ENCODE assay signal across 19 cellular contexts in genomic region chr10:124033887-124034218, GRCh38. TPM values are rescaled to one million over a fixed set of nuclear protein-coding genes. Genes with fewer than 3 reads are reported as not detected.
A peak's percentile ranks its signal among the peaks of the same experiment; 100 is the strongest.
DNase-seq lines count a peak whose midpoint lies in the region; TF ChIP-seq lines count a peak whose summit lies in the region.
"Had no signal": no experiment of that assay in that cellular context is flagged by ENCODE, and none has a peak within 500 bp of the region (broad histone marks: within the 10 kb centered on the region; RNA-seq: fewer than 3 reads in every experiment).

No MANE protein-coding gene starts in this region.

- CTCF ChIA-PET in RWPE1 (lab: Yijun Ruan, JAX) = interaction anchor here (0.6 to 0.7 kb wide), 3 partner anchors 25 to 487 kb away, joined by 3 to 5 read pairs (median 4); no protein-coding TSS in a partner anchor
- CTCF ChIA-PET in activated CD4-positive, alpha-beta memory T cell treated with anti-CD3 and anti-CD28 coated beads, Interleukin-2, amount 10 ng/mL, durations not matched to agents 7 days and 5 days (lab: Charles Lee) = interaction anchor here (1.0 kb wide), 1 partner anchor 39 kb away, joined by 3 read pairs; no protein-coding TSS in a partner anchor

- no peaks in the 10 kb centered on the region for H3K9me3 Mint-ChIP-seq in activated CD4-positive, alpha-beta memory T cell treated with anti-CD3 and anti-CD28 coated beads, Interleukin-2, amount 10 ng/mL, durations not matched to agents 7 days and 5 days
- H3K9me3 Mint-ChIP-seq: WTC11 had no signal

- intact Hi-C loops in left ventricle myocardium inferior (cut with micrococcal nuclease) = no loop called here

- no peak for TF ChIP-seq CTCF in RWPE1 (conservative IDR thresholded peaks at IDR 0.05; ENCODE audit: low read depth)
- TF ChIP-seq CTCF in left ventricle myocardium inferior (IDR thresholded peaks at IDR 0.05; ENCODE audit: borderline replicate concordance) = no peak

- DNase-seq in AG08396 (ENCODE audit: low spot score) = peak; percentile 56
- DNase-seq in RWPE1 (ENCODE audit: low spot score) = no peak
- DNase-seq in left ventricle myocardium inferior = peak; percentile 49
- DNase-seq in activated CD4-positive, alpha-beta memory T cell treated with anti-CD3 and anti-CD28 coated beads, Interleukin-2, amount 10 ng/mL, durations not matched to agents 7 days and 5 days = no peak
- DNase-seq in nucleus accumbens (lab: John Stamatoyannopoulos, UW) = no peak
- no peak for DNase-seq in HCEC 1CT
- no peak for DNase-seq in medulla oblongata (ENCODE audit: extremely low spot score)
- DNase-seq: caudate nucleus; COR-L47; GDM1; NCI-H1436; NCI-H345; stimulated activated CD4-positive, alpha-beta T cell treated with anti-CD3 and anti-CD28 coated beads, Interleukin-4, amount 100 ng/mL, for 1 hour had no signal

- no peaks in the 10 kb centered on the region for H3K36me3 Mint-ChIP-seq in activated CD4-positive, alpha-beta memory T cell treated with anti-CD3 and anti-CD28 coated beads, Interleukin-2, amount 10 ng/mL, durations not matched to agents 7 days and 5 days (ENCODE audit: low read depth)
- H3K36me3 Mint-ChIP-seq: activated naive CD8-positive, alpha-beta T cell; WTC11 had no signal

- peak overlapping the region; percentile 8; the same call in 1 of the 2 replicates for H3K27ac ChIP-seq in RWPE1
- no peak overlapping the region for H3K27ac ChIP-seq in left ventricle myocardium inferior (replicated peaks)
- H3K27ac ChIP-seq in rectal smooth muscle tissue (ENCODE audit: low read depth, low read length) = peak overlapping the region; percentile 44
- H3K27ac ChIP-seq: KMS-11 had no signal

- no peaks in the 10 kb centered on the region for H3K9me3 ChIP-seq in left ventricle myocardium inferior (replicated peaks)
- H3K9me3 ChIP-seq: mucosa of descending colon, prostate gland had no signal

- no peak overlapping the region for H3K27ac Mint-ChIP-seq in activated CD4-positive, alpha-beta memory T cell treated with anti-CD3 and anti-CD28 coated beads, Interleukin-2, amount 10 ng/mL, durations not matched to agents 7 days and 5 days
- H3K27ac Mint-ChIP-seq: activated naive CD8-positive, alpha-beta T cell had no signal

- no peak overlapping the region for H3K4me3 Mint-ChIP-seq in activated CD4-positive, alpha-beta memory T cell treated with anti-CD3 and anti-CD28 coated beads, Interleukin-2, amount 10 ng/mL, durations not matched to agents 7 days and 5 days
- H3K4me3 Mint-ChIP-seq: activated naive CD8-positive, alpha-beta T cell; WTC11 had no signal

- peaks cover 8% of the 10 kb centered on the region for H3K27me3 Mint-ChIP-seq in activated CD4-positive, alpha-beta memory T cell treated with anti-CD3 and anti-CD28 coated beads, Interleukin-2, amount 10 ng/mL, durations not matched to agents 7 days and 5 days

- H3K4me1 ChIP-seq in left ventricle myocardium inferior = peaks cover 12% of the 10 kb centered on the region
- H3K4me1 ChIP-seq in rectal smooth muscle tissue (ENCODE audit: control insufficient read depth, insufficient read depth, low read length) = peaks cover 13% of the 10 kb centered on the region
- H3K4me1 ChIP-seq: prostate gland had no signal

- POLR2A ChIA-PET in RWPE1 (lab: Yijun Ruan, JAX; ENCODE audit: low non-redundant PET) = no interaction called here
- POLR2A ChIA-PET in activated CD4-positive, alpha-beta memory T cell treated with anti-CD3 and anti-CD28 coated beads, Interleukin-2, amount 10 ng/mL, durations not matched to agents 7 days and 5 days (lab: Charles Lee) = no interaction called here

- H3K4me1 Mint-ChIP-seq in activated CD4-positive, alpha-beta memory T cell treated with anti-CD3 and anti-CD28 coated beads, Interleukin-2, amount 10 ng/mL, durations not matched to agents 7 days and 5 days = peaks cover 13% of the 10 kb centered on the region

- peaks cover 4% of the 10 kb centered on the region for H3K36me3 ChIP-seq in left ventricle myocardium inferior
- H3K36me3 ChIP-seq in rectal smooth muscle tissue (ENCODE audit: control insufficient read depth, insufficient read depth, low read length) = peaks cover 7% of the 10 kb centered on the region
- H3K36me3 ChIP-seq: prostate gland had no signal

- peaks cover 10% of the 10 kb centered on the region for H3K27me3 ChIP-seq in left ventricle myocardium inferior (ENCODE audit: low read depth)
- no peaks in the 10 kb centered on the region for H3K27me3 ChIP-seq in rectal smooth muscle tissue (ENCODE audit: control insufficient read depth, insufficient read depth, low read length)

- H3K9ac ChIP-seq in rectal smooth muscle tissue (ENCODE audit: low read length) = no peak overlapping the region
- H3K9ac ChIP-seq: KMS-11 had no signal

- H3K4me3 ChIP-seq in left ventricle myocardium inferior = no peak overlapping the region
- no peak overlapping the region for H3K4me3 ChIP-seq in rectal smooth muscle tissue (ENCODE audit: low read length)
- H3K4me3 ChIP-seq: mucosa of descending colon, prostate gland had no signal

RNA-seq across cellular contexts. Expression of gene CHST15, which starts 59.5 kb away (rescaled TPM):
- 4.5 TPM for total RNA-seq in left ventricle myocardium inferior
- under 1 TPM; 0.10 to 0.20 TPM for total RNA-seq in activated CD4-positive, alpha-beta memory T cell treated with anti-CD3 and anti-CD28 coated beads, Interleukin-2, amount 10 ng/mL, durations not matched to agents 7 days and 5 days

Comparison
In these comparisons a context has a peak if more than half of its experiments do, and no peak if none do; other contexts are left out.
1. DNase-seq: peak in AG08396 (single experiment) and left ventricle myocardium inferior (single experiment); none in RWPE1 (single experiment), activated CD4-positive, alpha-beta memory T cell treated with anti-CD3 and anti-CD28 coated beads, Interleukin-2, amount 10 ng/mL, durations not matched to agents 7 days and 5 days (single experiment), nucleus accumbens (0 of 56), HCEC 1CT (single experiment) and medulla oblongata (single experiment).